Comparison of ENCODE assay signal across 13 cellular contexts in the genomic region with DNA sequence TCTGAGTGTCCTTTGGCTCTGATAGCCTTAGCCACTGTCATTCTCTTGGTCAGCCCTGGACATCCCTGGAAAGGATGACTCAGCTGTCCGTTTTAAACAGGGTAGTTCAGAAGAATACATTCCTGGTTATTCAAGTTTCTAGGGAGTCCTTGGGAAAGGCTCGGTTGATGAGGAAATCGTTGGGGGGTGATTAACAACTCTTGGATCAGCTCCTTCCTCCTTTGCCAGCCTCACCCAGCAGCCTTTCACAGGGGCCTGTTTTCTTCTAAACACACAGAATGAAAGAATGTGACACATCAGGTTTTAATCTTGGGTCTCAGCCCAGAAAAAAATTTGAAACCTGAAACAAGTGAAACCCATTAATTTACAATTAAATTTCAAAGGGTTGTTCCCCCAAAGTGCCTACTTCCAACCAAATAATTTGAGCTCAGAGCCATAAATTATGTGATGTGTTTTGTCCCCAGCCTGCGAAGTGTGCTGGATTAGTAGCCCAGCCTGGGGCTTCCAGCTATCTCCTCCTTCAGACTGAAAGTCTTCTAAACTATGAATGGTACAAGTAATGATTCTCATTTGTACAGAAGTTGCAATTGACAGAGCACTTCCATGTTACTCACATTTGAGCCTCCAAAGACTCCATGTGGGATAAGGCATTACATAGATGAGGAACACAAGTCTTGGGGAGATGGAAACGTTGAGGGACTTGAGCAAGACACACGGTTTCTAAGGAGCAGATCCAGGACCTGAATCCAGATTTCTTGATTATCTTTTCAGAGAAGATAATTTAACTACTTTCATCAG. TPM values are rescaled to one million over a fixed set of nuclear protein-coding genes. Genes with fewer than 3 reads are reported as not detected.
A peak's percentile ranks its signal among the peaks of the same experiment; 100 is the strongest.
DNase-seq lines count a peak whose midpoint lies in the region; ATAC-seq and TF ChIP-seq lines count a peak whose summit lies in the region.
"Had no signal": no experiment of that assay in that cellular context is flagged by ENCODE, and none has a peak within 500 bp of the region (broad histone marks: within the 10 kb centered on the region; RNA-seq: fewer than 3 reads in every experiment).

No MANE protein-coding gene starts in this region.

- ATAC-seq in HG03565 (IDR thresholded peaks at IDR 0.05; ENCODE audit: unreplicated experiment) = no peak
- ATAC-seq: effector memory CD8-positive, alpha-beta T cell; T-cell had no signal

- CTCF ChIA-PET in RWPE1 (lab: Yijun Ruan, JAX) = interaction anchor here (1.2 to 1.9 kb wide), 2 partner anchors 9 to 29 kb away, joined by 3 to 7 read pairs; no protein-coding TSS in a partner anchor

- H3K27ac ChIP-seq in RWPE1 = peak overlapping the region; percentile 61

- DNase-seq in EL (peak; percentile 96), RWPE1 (ENCODE audit: low spot score) (peak; percentile 92), fibroblast of pulmonary artery (ENCODE audit: low read depth) (peak; percentile 91), pulmonary artery endothelial cell (ENCODE audit: low read depth, low spot score) (peak; percentile 81), erythroblast (lab: John Stamatoyannopoulos, UW) (no peak), KBM-7 (no peak)
- no peak for DNase-seq in stimulated activated CD4-positive, alpha-beta T cell treated with anti-CD3 and anti-CD28 coated beads, Interleukin-2, amount 100 ng/mL, for 24 hours
- DNase-seq: DND-41; effector memory CD8-positive, alpha-beta T cell; naive B cell; T-cell had no signal

- in situ Hi-C loops in KBM-7 (cut with MboI; ENCODE audit: low pct_unique_long_range_greater_than_20kb, low sequenced_read_pairs) = loop anchor here (25.0 kb wide), 1 partner anchor 457 kb away; no protein-coding TSS in a partner anchor

- TF ChIP-seq POLR2A in erythroblast (IDR thresholded peaks at IDR 0.05; ENCODE audit: low read length) = no peak

- POLR2A ChIA-PET in RWPE1 (lab: Yijun Ruan, JAX; ENCODE audit: low non-redundant PET) = interaction anchor here (0.6 kb wide), 1 partner anchor 22 kb away, joined by 7 read pairs; no protein-coding TSS in a partner anchor

- no peak for TF ChIP-seq CTCF in RWPE1 (conservative IDR thresholded peaks at IDR 0.05; ENCODE audit: low read depth)
- no peak for TF ChIP-seq CTCF in fibroblast of pulmonary artery (IDR thresholded peaks at IDR 0.05; ENCODE audit: low read length, missing control alignments)

- H3K4me3 ChIP-seq in fibroblast of pulmonary artery (replicated peaks; ENCODE audit: low read depth, low read length) = no peak overlapping the region

RNA-seq across cellular contexts. Expression of gene MRGPRX2, which starts 19.3 kb away (rescaled TPM):
- not detected in 2 replicates for total RNA-seq in pulmonary artery endothelial cell
- total RNA-seq: activated T-helper 2 cell treated with anti-CD3 and anti-CD28 coated beads, Interferon-gamma antibody, Interleukin-2, Interleukin-4, amounts not matched to agents 10 μg/mL and 5 μg/mL and 100 μg/mL, durations not matched to agents 14 hours and 24 hours and 36 hours; T-cell had no signal

RNA-seq across cellular contexts. Expression of gene ZDHHC13, which starts 37.1 kb away (rescaled TPM):
- 67.7 and 107 TPM in 2 replicates for total RNA-seq in pulmonary artery endothelial cell

Comparison
In these comparisons a context has a peak if more than half of its experiments do, and no peak if none do; other contexts are left out.
1. DNase-seq: peak in EL (single experiment), RWPE1 (single experiment), fibroblast of pulmonary artery (single experiment) and pulmonary artery endothelial cell (single experiment); none in erythroblast (0 of 2), KBM-7 (single experiment) and stimulated activated CD4-positive, alpha-beta T cell treated with anti-CD3 and anti-CD28 coated beads, Interleukin-2, amount 100 ng/mL, for 24 hours (0 of 2).